ENCODE assay signal across 11 cellular contexts in the genomic region with DNA sequence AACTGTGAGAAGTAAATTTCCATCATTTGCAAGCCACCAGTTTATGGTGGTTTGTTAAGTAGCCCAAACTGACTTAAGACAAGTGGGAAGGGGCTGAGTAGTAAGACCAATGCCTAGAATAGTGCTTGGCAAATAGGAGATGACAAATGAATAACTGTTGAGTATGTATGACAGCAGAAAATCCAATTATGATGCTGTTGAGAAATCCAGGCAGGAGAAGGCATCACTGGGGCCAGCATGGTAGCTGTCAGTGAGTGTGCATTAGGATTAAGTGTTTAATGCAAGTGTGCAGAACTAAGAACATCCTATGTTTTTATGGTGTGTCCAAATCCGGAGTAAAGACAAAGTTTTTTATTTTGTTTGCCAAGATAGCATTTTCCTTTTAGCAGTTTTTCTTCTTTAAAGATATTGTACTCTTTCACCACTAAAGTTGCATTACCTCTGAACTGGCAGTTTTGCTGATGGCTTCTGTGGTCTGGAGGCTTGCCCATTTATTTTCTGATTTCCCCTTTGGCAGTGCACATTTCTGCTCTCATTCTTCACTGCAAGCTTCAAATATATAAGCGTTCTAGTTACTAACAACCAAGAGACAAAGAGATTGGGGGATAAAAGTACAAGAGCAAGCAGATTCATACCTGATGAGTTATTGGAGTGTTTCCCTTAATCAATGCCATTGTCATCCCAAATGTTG.
DNase-seq lines count a peak whose midpoint lies in the region; FAIRE-seq and TF ChIP-seq lines count a peak whose summit lies in the region.
"Had no signal": no experiment of that assay in that cellular context is flagged by ENCODE, and none has a peak within 500 bp of the region (broad histone marks: within the 10 kb centered on the region; RNA-seq: fewer than 3 reads in every experiment).

No MANE protein-coding gene starts in this region.

- H3K79me2 ChIP-seq in astrocyte (ENCODE audit: insufficient read depth, low read length): no peaks in the 10 kb centered on the region

- H4K20me1 ChIP-seq in astrocyte (ENCODE audit: insufficient read depth, low read length): no peaks in the 10 kb centered on the region

- no peak overlapping the region for H3K4me3 Mint-ChIP-seq in astrocyte (ENCODE audit: unreplicated experiment)
- H3K4me3 Mint-ChIP-seq: T-helper 1 cell treated with Interleukin-12 subunit alpha and Interleukin-12 subunit beta and Interleukin-4 antibody, amounts not matched to agents 30 μg/mL and 1 μg/mL, for 36 hours had no signal

- H3K9me3 Mint-ChIP-seq in astrocyte (ENCODE audit: unreplicated experiment): no peaks in the 10 kb centered on the region
- H3K9me3 Mint-ChIP-seq: T-helper 1 cell treated with Interleukin-12 subunit alpha and Interleukin-12 subunit beta and Interleukin-4 antibody, amounts not matched to agents 30 μg/mL and 1 μg/mL, for 36 hours had no signal

- H3K9ac ChIP-seq in astrocyte (ENCODE audit: low read length): no peak overlapping the region

- FAIRE-seq in GM18507 (lab: Jason Lieb, UNC) (peak; percentile 38), astrocyte (lab: Jason Lieb, UNC) (no peak)

- no peaks in the 10 kb centered on the region for H3K27me3 Mint-ChIP-seq in astrocyte (ENCODE audit: low read depth, unreplicated experiment)

- H3K27ac ChIP-seq in astrocyte (ENCODE audit: low read depth, low read length): no peak overlapping the region

- no peaks in the 10 kb centered on the region for H3K27me3 ChIP-seq in astrocyte (ENCODE audit: insufficient read depth, low read length)

- no peaks in the 10 kb centered on the region for H3K4me1 Mint-ChIP-seq in astrocyte (ENCODE audit: low read depth, unreplicated experiment)

- no peak overlapping the region for H3K27ac Mint-ChIP-seq in astrocyte (ENCODE audit: unreplicated experiment)
- H3K27ac Mint-ChIP-seq: T-helper 1 cell treated with Interleukin-12 subunit alpha and Interleukin-12 subunit beta and Interleukin-4 antibody, amounts not matched to agents 30 μg/mL and 1 μg/mL, for 36 hours had no signal

- no peaks in the 10 kb centered on the region for H3K36me3 ChIP-seq in astrocyte (ENCODE audit: insufficient read depth, low read length)

- H3K36me3 Mint-ChIP-seq in astrocyte (ENCODE audit: low read depth, unreplicated experiment): no peaks in the 10 kb centered on the region

- TF ChIP-seq CTCF in astrocyte (IDR thresholded peaks at IDR 0.05; ENCODE audit: insufficient read depth, low read depth, low read length): no peak
- TF ChIP-seq CTCF in GM20000 (IDR thresholded peaks at IDR 0.05; ENCODE audit: extremely low read depth, missing control alignments): no peak

- H3K4me1 ChIP-seq in astrocyte (ENCODE audit: insufficient read depth, low read length): no peaks in the 10 kb centered on the region

- H3K9me3 ChIP-seq in astrocyte (ENCODE audit: insufficient read depth, low read depth, low read length): no peaks in the 10 kb centered on the region

- H2AFZ ChIP-seq in astrocyte (ENCODE audit: low read depth, low read length): no peak overlapping the region

- H3K4me3 ChIP-seq in astrocyte (ENCODE audit: insufficient read depth, low read depth, low read length): no peak overlapping the region
- H3K4me3 ChIP-seq: smooth muscle cell had no signal

- H3K4me2 ChIP-seq in astrocyte (ENCODE audit: low read length): no peak overlapping the region
- H3K4me2 ChIP-seq: smooth muscle cell had no signal

- DNase-seq in GM18507 (ENCODE audit: extremely low spot score, insufficient read length, low read depth) (no peak), NCI-H226 (peak; percentile 42), astrocyte (ENCODE audit: low read depth) (peak; percentile 47), myocyte (ENCODE audit: low read depth) (peak; percentile 60), SK-N-DZ (ENCODE audit: low spot score) (no peak), amniotic stem cell (lab: John Stamatoyannopoulos, UW) (no peak), GM20000 (ENCODE audit: low spot score) (no peak)
- DNase-seq in activated CD4-positive, CD25-positive, alpha-beta regulatory T cell (lab: John Stamatoyannopoulos, UW): no peak
- DNase-seq: NCI-H1694 treated with DMSO at 0.1 percent for 48 hours had no signal

Comparison
In these comparisons a context has a peak if more than half of its experiments do, and no peak if none do; other contexts are left out.
1. DNase-seq: peak in NCI-H226 (single experiment), astrocyte (single experiment) and myocyte (single experiment); none in GM18507 (single experiment), SK-N-DZ (single experiment), amniotic stem cell (single experiment), activated CD4-positive, CD25-positive, alpha-beta regulatory T cell (0 of 4) and GM20000 (single experiment).